Comparison of ENCODE assay signal across 22 cellular contexts in the genomic region with DNA sequence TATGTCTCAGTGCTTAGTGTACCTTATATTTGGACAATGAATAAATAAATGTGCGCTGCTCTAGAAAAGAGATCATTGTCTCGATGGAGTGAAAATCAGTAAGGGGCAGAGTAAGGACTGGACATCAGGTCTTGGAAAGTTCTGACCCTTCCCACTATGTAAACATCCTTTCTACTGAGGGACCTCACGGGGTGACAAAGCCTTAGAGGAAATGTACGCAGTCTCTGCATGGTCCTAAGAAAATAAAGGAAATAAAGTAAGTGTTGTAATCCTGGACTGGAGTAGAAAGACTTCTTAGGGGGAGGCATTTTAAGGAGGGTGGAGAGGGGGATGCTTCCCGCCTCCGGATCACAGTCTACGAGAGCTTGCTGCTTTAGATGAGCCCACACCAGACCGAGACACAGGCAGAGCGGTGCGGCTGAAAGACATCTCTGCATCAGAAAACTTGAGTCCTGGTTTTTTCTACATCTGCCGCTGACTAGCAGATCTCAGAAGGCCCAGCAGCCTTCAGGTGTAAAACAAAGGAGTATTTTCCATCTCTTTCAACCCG. TPM values are rescaled to one million over a fixed set of nuclear protein-coding genes. Genes with fewer than 3 reads are reported as not detected.
DNase-seq lines count a peak whose midpoint lies in the region; ATAC-seq and TF ChIP-seq lines count a peak whose summit lies in the region.
"Had no signal": no experiment of that assay in that cellular context is flagged by ENCODE, and none has a peak within 500 bp of the region (broad histone marks: within the 10 kb centered on the region; RNA-seq: fewer than 3 reads in every experiment).

No MANE protein-coding gene starts in this region.

- peaks cover 2% of the 10 kb centered on the region for H3K27me3 ChIP-seq in CD4-positive, CD25-positive, alpha-beta regulatory T cell (ENCODE audit: control insufficient read depth, insufficient read depth, low read length)
- H3K27me3 ChIP-seq in spleen (replicated peaks in 1 of 7), result no peaks in the 10 kb centered on the region
- H3K27me3 ChIP-seq: dorsolateral prefrontal cortex, suprapubic skin had no signal

- TF ChIP-seq CTCF in spleen (IDR thresholded peaks at IDR 0.05 in 8 of 11, conservative IDR thresholded peaks at IDR 0.05 in 3 of 11), result no peak

- intact Hi-C loops in activated CD4-positive, alpha-beta T cell treated with anti-CD3 and anti-CD28 coated beads for 36 hours (cut with DNase I, micrococcal nuclease), result loop anchor here (5.0 to 10.0 kb wide), 2 partner anchors 162 to 685 kb away; partner anchors contain the start of gene ERO1B (in 1 of the 2)
- intact Hi-C loops in spleen (cut with DNase I; ENCODE audit: low total_unique reads), result no loop called here

- no peak overlapping the region for H3K4me3 ChIP-seq in CD4-positive, CD25-positive, alpha-beta regulatory T cell (ENCODE audit: low read depth, low read length)
- no peak overlapping the region for H3K4me3 ChIP-seq in spleen
- H3K4me3 ChIP-seq: SK-N-MC, suprapubic skin had no signal

- POLR2A ChIA-PET in activated CD4-positive, alpha-beta T cell treated with anti-CD3 and anti-CD28 coated beads for 36 hours (lab: Charles Lee), result no interaction called here

- DNase-seq in activated CD4-positive, alpha-beta T cell treated with anti-CD3 and anti-CD28 coated beads for 36 hours, result no peak
- DNase-seq in activated CD4-positive, alpha-beta T cell treated with anti-CD3 and anti-CD28 coated beads for 4 hours, result no peak
- no peak for DNase-seq in CD4-positive, CD25-positive, alpha-beta regulatory T cell
- DNase-seq in mesenteric fat pad (ENCODE audit: low spot score) (peak; percentile 57), NCI-H446 treated with DMSO at 0.1 percent for 48 hours (lab: John Stamatoyannopoulos, UW) (no peak), spleen (no peak), HT-29 (ENCODE audit: low spot score) (no peak)
- DNase-seq: activated CD4-positive, alpha-beta T cell treated with anti-CD3 and anti-CD28 coated beads, Interleukin-2, amount 50 U/mL, for 48 hours; activated T-cell treated with anti-CD3 and anti-CD28 coated beads for 4 hours; caudate nucleus; dorsolateral prefrontal cortex; glutamatergic neuron; NCI-H1694; NCI-H2171; NCI-H69; small intestine; stimulated activated CD4-positive, alpha-beta T cell treated with anti-CD3 and anti-CD28 coated beads, Interleukin-2, amount 100 ng/mL, for 24 hours; T-helper 9 cell had no signal

- no peaks in the 10 kb centered on the region for H3K36me3 ChIP-seq in CD4-positive, CD25-positive, alpha-beta regulatory T cell (ENCODE audit: control insufficient read depth, insufficient read depth, low read length)
- no peaks in the 10 kb centered on the region for H3K36me3 ChIP-seq in spleen
- H3K36me3 ChIP-seq: suprapubic skin had no signal

- H3K4me3 Mint-ChIP-seq in activated CD4-positive, alpha-beta T cell treated with anti-CD3 and anti-CD28 coated beads for 36 hours, result no peak overlapping the region
- peak overlapping the region in 2 of 4 donors; percentile 27 to 61 for H3K4me3 Mint-ChIP-seq in CD4-positive, CD25-positive, alpha-beta regulatory T cell
- peak overlapping the region; percentile 59 for H3K4me3 Mint-ChIP-seq in activated T-helper 17 cell treated with anti-CD3 and anti-CD28 coated beads, Interleukin-2, amount 50 U/mL, for 72 hours

- H3K27me3 Mint-ChIP-seq in activated CD4-positive, alpha-beta T cell treated with anti-CD3 and anti-CD28 coated beads for 36 hours, result peaks cover 10% of the 10 kb centered on the region
- H3K27me3 Mint-ChIP-seq in CD4-positive, CD25-positive, alpha-beta regulatory T cell, result peaks cover 18% of the 10 kb centered on the region
- peaks cover 8% of the 10 kb centered on the region for H3K27me3 Mint-ChIP-seq in activated T-helper 17 cell treated with anti-CD3 and anti-CD28 coated beads, Interleukin-2, amount 50 U/mL, for 72 hours

- H3K9me3 ChIP-seq in CD4-positive, CD25-positive, alpha-beta regulatory T cell (ENCODE audit: control insufficient read depth in 2 of 2, low read length in 2 of 2), result no peaks in the 10 kb centered on the region
- no peaks in the 10 kb centered on the region for H3K9me3 ChIP-seq in spleen
- H3K9me3 ChIP-seq: suprapubic skin had no signal

- no peak for ATAC-seq in activated CD4-positive, alpha-beta T cell treated with anti-CD3 and anti-CD28 coated beads for 36 hours
- no peak for ATAC-seq in CD4-positive, CD25-positive, alpha-beta regulatory T cell (ENCODE audit: low read depth in 2 of 2)
- ATAC-seq in activated T-helper 17 cell treated with anti-CD3 and anti-CD28 coated beads, Interleukin-2, amount 50 U/mL, for 72 hours (replicated peaks), result no peak

- H3K4me1 ChIP-seq in CD4-positive, CD25-positive, alpha-beta regulatory T cell (ENCODE audit: control insufficient read depth, insufficient read depth, low read length, poor library complexity, severe bottlenecking), result no peaks in the 10 kb centered on the region
- H3K4me1 ChIP-seq in spleen, result peaks cover 0 to 20% (median 5%) of the 10 kb centered on the region in 6 donors
- H3K4me1 ChIP-seq: suprapubic skin had no signal

- no peak for TF ChIP-seq POLR2A in spleen (IDR thresholded peaks at IDR 0.05)

- no peaks in the 10 kb centered on the region for H3K36me3 Mint-ChIP-seq in activated CD4-positive, alpha-beta T cell treated with anti-CD3 and anti-CD28 coated beads for 36 hours (ENCODE audit: low read depth)
- H3K36me3 Mint-ChIP-seq in CD4-positive, CD25-positive, alpha-beta regulatory T cell, result no peaks in the 10 kb centered on the region
- H3K36me3 Mint-ChIP-seq in activated T-helper 17 cell treated with anti-CD3 and anti-CD28 coated beads, Interleukin-2, amount 50 U/mL, for 72 hours (ENCODE audit: low read depth), result no peaks in the 10 kb centered on the region
- H3K36me3 Mint-ChIP-seq: memory B cell had no signal

- no peaks in the 10 kb centered on the region for H3K9me3 Mint-ChIP-seq in activated CD4-positive, alpha-beta T cell treated with anti-CD3 and anti-CD28 coated beads for 36 hours (ENCODE audit: low read depth)
- H3K9me3 Mint-ChIP-seq in CD4-positive, CD25-positive, alpha-beta regulatory T cell, result peaks cover 0 to 6% (median 0%) of the 10 kb centered on the region in 7 donors
- H3K9me3 Mint-ChIP-seq in activated T-helper 17 cell treated with anti-CD3 and anti-CD28 coated beads, Interleukin-2, amount 50 U/mL, for 72 hours, result no peaks in the 10 kb centered on the region
- H3K9me3 Mint-ChIP-seq: memory B cell had no signal

- H3K27ac ChIP-seq in CD4-positive, CD25-positive, alpha-beta regulatory T cell (ENCODE audit: insufficient read depth, low read length, poor library complexity, severe bottlenecking), result no peak overlapping the region
- no peak overlapping the region for H3K27ac ChIP-seq in spleen
- H3K27ac ChIP-seq: dorsolateral prefrontal cortex, SK-N-MC, suprapubic skin had no signal

- 64 to 72% (median 70%) methylated on average over 12 of the region's 12 CpGs for WGBS in spleen, 5 donors

- CTCF ChIA-PET in activated CD4-positive, alpha-beta T cell treated with anti-CD3 and anti-CD28 coated beads for 36 hours (lab: Charles Lee), result no interaction called here

- peak overlapping the region; percentile 8 for H3K27ac Mint-ChIP-seq in activated CD4-positive, alpha-beta T cell treated with anti-CD3 and anti-CD28 coated beads for 36 hours
- H3K27ac Mint-ChIP-seq in CD4-positive, CD25-positive, alpha-beta regulatory T cell, result peak overlapping the region in 2 of 3 donors; percentile 27 to 33
- H3K27ac Mint-ChIP-seq in activated T-helper 17 cell treated with anti-CD3 and anti-CD28 coated beads, Interleukin-2, amount 50 U/mL, for 72 hours, result no peak overlapping the region

- H3K4me1 Mint-ChIP-seq in activated CD4-positive, alpha-beta T cell treated with anti-CD3 and anti-CD28 coated beads for 36 hours, result peaks cover 26% of the 10 kb centered on the region
- peaks cover 0 to 18% (median 8%) of the 10 kb centered on the region in 4 donors for H3K4me1 Mint-ChIP-seq in CD4-positive, CD25-positive, alpha-beta regulatory T cell
- peaks cover 13% of the 10 kb centered on the region for H3K4me1 Mint-ChIP-seq in activated T-helper 17 cell treated with anti-CD3 and anti-CD28 coated beads, Interleukin-2, amount 50 U/mL, for 72 hours

RNA-seq across cellular contexts. Expression of gene GPR137B, which starts 22.3 kb away (rescaled TPM):
- total RNA-seq in activated CD4-positive, alpha-beta T cell treated with anti-CD3 and anti-CD28 coated beads for 36 hours, result 1 to 10 TPM; 5.0 to 5.6 TPM
- total RNA-seq in CD4-positive, CD25-positive, alpha-beta regulatory T cell, result 18.6 TPM
- polyA plus RNA-seq in CD4-positive, CD25-positive, alpha-beta regulatory T cell, result 10 to 100 TPM in 1 of 4 donors, 1 to 10 TPM in 3; 5.2 to 13.9 (median 6.8) TPM
- total RNA-seq in activated T-helper 17 cell treated with anti-CD3 and anti-CD28 coated beads, Interleukin-2, amount 50 U/mL, for 72 hours, result 10 to 100 TPM in 1 of 2 donors, 1 to 10 TPM in 1; 5.1 to 10.1 TPM
- 32.9 TPM for total RNA-seq in mesenteric fat pad
- 10 to 100 TPM; 27.9 to 54.8 (median 41.0) TPM for total RNA-seq in spleen
- polyA plus RNA-seq in spleen, result 1 to 10 TPM; 5.2 to 9.3 (median 7.2) TPM
- total RNA-seq in HT-29 (2014; rRNA removed; shearing (Covaris generic)), result 2.6 and 5.3 TPM in 2 replicates

RNA-seq across cellular contexts. Expression of gene NID1, which starts 55.1 kb away (rescaled TPM):
- under 1 TPM; 0.07 to 0.14 TPM for total RNA-seq in activated CD4-positive, alpha-beta T cell treated with anti-CD3 and anti-CD28 coated beads for 36 hours
- 0.10 TPM for total RNA-seq in CD4-positive, CD25-positive, alpha-beta regulatory T cell
- not detected for polyA plus RNA-seq in CD4-positive, CD25-positive, alpha-beta regulatory T cell
- total RNA-seq in activated T-helper 17 cell treated with anti-CD3 and anti-CD28 coated beads, Interleukin-2, amount 50 U/mL, for 72 hours, result under 1 TPM; 0.05 to 0.09 TPM
- 238 TPM for total RNA-seq in mesenteric fat pad
- 100 to 1,000 TPM in 5 of 7 donors, 10 to 100 TPM in 2; 48.1 to 178 (median 101) TPM for total RNA-seq in spleen
- polyA plus RNA-seq in spleen, result 10 to 100 TPM in 2 of 3 donors, 1 to 10 TPM in 1; 6.8 to 13.3 (median 12.9) TPM
- total RNA-seq in HT-29 (2014; rRNA removed; shearing (Covaris generic)), result not detected in 2 replicates

Comparison
In these comparisons a context has a peak if more than half of its experiments do, and no peak if none do; other contexts are left out.
1. RNA of gene NID1, which starts 55.1 kb away (total RNA-seq): 238 TPM in mesenteric fat pad (single experiment) and 48.1 to 178 TPM in spleen; 0.07 to 0.14 TPM in activated CD4-positive, alpha-beta T cell treated with anti-CD3 and anti-CD28 coated beads for 36 hours, 0.10 TPM in CD4-positive, CD25-positive, alpha-beta regulatory T cell (single experiment), 0.05 to 0.09 TPM in activated T-helper 17 cell treated with anti-CD3 and anti-CD28 coated beads, Interleukin-2, amount 50 U/mL, for 72 hours and not detected in HT-29; every median in the first group is over 10 times any median in the second.